Comparison of ENCODE assay signal across 1 cellular context in genomic region chrX:39296472-39296871, GRCh38.
TF ChIP-seq lines count a peak whose summit lies in the region.

No MANE protein-coding gene starts in this region.

TF ChIP-seq in GM23338, 12 proteins besides CTCF, POLR2A, EP300 and RAD21 (continued from another document):
- no peak for TF ChIP-seq POLR2AphosphoS5 (IDR thresholded peaks at IDR 0.05; ENCODE audit: low read depth)
- TF ChIP-seq ZNF462 (CRISPR knock-in tag; IDR thresholded peaks at IDR 0.05), result no peak
- no peak for TF ChIP-seq STAT1 (IDR thresholded peaks at IDR 0.05; ENCODE audit: unreplicated experiment)
